In the genomic region with DNA sequence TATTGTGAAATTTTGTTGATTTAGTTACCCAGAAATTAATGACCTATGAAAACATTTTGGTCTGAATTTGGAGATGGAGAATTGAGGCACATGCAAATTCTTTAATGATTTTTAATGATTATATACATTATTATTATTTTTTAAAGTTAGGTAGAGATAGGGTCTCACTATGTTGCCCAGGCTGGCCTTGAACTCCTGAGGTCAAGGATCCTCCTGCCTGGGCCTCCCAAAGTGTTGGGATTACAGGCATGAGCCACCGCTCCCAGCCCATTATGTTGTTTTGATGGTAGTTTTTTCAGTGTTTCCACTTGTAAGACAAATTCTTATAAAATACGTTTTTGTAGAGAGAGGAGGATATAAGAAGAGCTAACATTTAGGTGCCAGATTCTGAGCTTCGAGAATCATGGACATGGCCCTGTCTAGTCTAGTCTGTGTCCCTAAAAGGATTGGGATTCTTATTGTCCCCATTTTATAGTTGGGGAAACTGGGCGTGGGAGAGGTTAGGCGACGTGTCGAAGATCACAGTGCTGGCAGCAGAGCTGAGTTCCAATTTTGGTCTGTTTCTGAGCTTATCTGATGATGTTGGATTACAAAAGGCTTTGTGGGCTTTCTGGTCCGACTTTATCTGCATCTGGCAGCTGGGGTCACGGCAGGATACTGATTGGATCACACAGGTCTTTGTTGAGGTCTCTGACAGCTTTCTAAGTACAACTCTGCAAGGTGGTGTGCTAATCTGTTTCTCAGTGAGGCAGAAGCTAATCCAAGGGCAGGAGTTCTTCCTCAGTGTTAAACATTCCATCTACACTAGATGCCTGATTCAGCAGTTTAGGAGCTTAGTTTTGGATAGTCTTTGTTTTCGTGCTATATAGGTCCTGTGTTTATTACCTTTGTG, we compare ENCODE assay signal across 1 cellular context.
TF ChIP-seq lines count a peak whose summit lies in the region.

No MANE protein-coding gene starts in this region.

TF ChIP-seq in K562, 482 proteins besides CTCF, POLR2A, EP300 and RAD21 (continued from another document):
- TF ChIP-seq, protein P1, sequence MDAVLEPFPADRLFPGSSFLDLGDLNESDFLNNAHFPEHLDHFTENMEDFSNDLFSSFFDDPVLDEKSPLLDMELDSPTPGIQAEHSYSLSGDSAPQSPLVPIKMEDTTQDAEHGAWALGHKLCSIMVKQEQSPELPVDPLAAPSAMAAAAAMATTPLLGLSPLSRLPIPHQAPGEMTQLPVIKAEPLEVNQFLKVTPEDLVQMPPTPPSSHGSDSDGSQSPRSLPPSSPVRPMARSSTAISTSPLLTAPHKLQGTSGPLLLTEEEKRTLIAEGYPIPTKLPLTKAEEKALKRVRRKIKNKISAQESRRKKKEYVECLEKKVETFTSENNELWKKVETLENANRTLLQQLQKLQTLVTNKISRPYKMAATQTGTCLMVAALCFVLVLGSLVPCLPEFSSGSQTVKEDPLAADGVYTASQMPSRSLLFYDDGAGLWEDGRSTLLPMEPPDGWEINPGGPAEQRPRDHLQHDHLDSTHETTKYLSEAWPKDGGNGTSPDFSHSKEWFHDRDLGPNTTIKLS (IDR thresholded peaks at IDR 0.05; ENCODE audit: borderline replicate concordance, low read depth), result peak; percentile 82
- TF ChIP-seq ELF1 (tag; IDR thresholded peaks at IDR 0.05) (no peak), HDAC8 (tag; IDR thresholded peaks at IDR 0.05) (no peak), ZC3H11A (IDR thresholded peaks at IDR 0.05; ENCODE audit: low read depth, low read length) (0 out of 2 replicates have a peak, but pooled peaks have one; percentile 32), EP400 (IDR thresholded peaks at IDR 0.05) (peak; percentile 64), ZNF175 (CRISPR knock-in tag; IDR thresholded peaks at IDR 0.05; ENCODE audit: low read depth) (no peak), ZNF133 (CRISPR knock-in tag; IDR thresholded peaks at IDR 0.05) (no peak), TFAP4 (CRISPR knock-in tag; IDR thresholded peaks at IDR 0.05; ENCODE audit: borderline replicate concordance) (peak; percentile 77), ZFX (CRISPR knock-in tag; IDR thresholded peaks at IDR 0.05) (no peak; the same call in 1 of the 2 replicates), SPI1 (IDR thresholded peaks at IDR 0.05; ENCODE audit: borderline replicate concordance, low read depth, low read length) (no peak), ZNF75A (CRISPR knock-in tag; IDR thresholded peaks at IDR 0.05) (no peak), XRCC3 (IDR thresholded peaks at IDR 0.05) (no peak), CBFA2T2 (conservative IDR thresholded peaks at IDR 0.05) (peak; percentile 95), ZNF274 (IDR thresholded peaks at IDR 0.05; ENCODE audit: borderline replicate concordance, low read depth, low read length) (no peak), NONO (IDR thresholded peaks at IDR 0.05; ENCODE audit: low read depth in 2 of 2, low read length in 1 of 2) (no peak; a peak in 1 of 4 replicates), STAG1 (CRISPR knock-in tag; IDR thresholded peaks at IDR 0.05; ENCODE audit: borderline replicate concordance) (no peak), NFIX (CRISPR knock-in tag; IDR thresholded peaks at IDR 0.05; ENCODE audit: low read depth) (no peak), ZNF143 (CRISPR knock-in tag; IDR thresholded peaks at IDR 0.05) (no peak), ZNF324 (CRISPR knock-in tag; IDR thresholded peaks at IDR 0.05) (no peak), ILF3 (IDR thresholded peaks at IDR 0.05; ENCODE audit: borderline replicate concordance) (no peak), TFAM (CRISPR knock-in tag; conservative IDR thresholded peaks at IDR 0.05) (no peak), ATF7 (IDR thresholded peaks at IDR 0.05) (peak; percentile 91), RBM25 (IDR thresholded peaks at IDR 0.05; ENCODE audit: low read depth, low read length, severe bottlenecking) (peak; percentile 44), BRD4 (IDR thresholded peaks at IDR 0.05) (no peak), MYNN (IDR thresholded peaks at IDR 0.05) (no peak), MYNN (CRISPR knock-in tag; IDR thresholded peaks at IDR 0.05) (no peak), ZNF589 (CRISPR knock-in tag; IDR thresholded peaks at IDR 0.05; ENCODE audit: low read depth) (peak; percentile 17; the same call in 1 of the 2 replicates), SMARCE1 (IDR thresholded peaks at IDR 0.05) (peak; percentile 98)
- TF ChIP-seq, protein P2, sequence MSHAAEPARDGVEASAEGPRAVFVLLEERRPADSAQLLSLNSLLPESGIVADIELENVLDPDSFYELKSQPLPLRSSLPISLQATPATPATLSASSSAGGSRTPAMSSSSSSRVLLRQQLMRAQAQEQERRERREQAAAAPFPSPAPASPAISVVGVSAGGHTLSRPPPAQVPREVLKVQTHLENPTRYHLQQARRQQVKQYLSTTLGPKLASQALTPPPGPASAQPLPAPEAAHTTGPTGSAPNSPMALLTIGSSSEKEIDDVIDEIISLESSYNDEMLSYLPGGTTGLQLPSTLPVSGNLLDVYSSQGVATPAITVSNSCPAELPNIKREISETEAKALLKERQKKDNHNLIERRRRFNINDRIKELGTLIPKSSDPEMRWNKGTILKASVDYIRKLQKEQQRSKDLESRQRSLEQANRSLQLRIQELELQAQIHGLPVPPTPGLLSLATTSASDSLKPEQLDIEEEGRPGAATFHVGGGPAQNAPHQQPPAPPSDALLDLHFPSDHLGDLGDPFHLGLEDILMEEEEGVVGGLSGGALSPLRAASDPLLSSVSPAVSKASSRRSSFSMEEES (CRISPR knock-in tag; IDR thresholded peaks at IDR 0.05), result no peak
- TF ChIP-seq, protein P3, sequence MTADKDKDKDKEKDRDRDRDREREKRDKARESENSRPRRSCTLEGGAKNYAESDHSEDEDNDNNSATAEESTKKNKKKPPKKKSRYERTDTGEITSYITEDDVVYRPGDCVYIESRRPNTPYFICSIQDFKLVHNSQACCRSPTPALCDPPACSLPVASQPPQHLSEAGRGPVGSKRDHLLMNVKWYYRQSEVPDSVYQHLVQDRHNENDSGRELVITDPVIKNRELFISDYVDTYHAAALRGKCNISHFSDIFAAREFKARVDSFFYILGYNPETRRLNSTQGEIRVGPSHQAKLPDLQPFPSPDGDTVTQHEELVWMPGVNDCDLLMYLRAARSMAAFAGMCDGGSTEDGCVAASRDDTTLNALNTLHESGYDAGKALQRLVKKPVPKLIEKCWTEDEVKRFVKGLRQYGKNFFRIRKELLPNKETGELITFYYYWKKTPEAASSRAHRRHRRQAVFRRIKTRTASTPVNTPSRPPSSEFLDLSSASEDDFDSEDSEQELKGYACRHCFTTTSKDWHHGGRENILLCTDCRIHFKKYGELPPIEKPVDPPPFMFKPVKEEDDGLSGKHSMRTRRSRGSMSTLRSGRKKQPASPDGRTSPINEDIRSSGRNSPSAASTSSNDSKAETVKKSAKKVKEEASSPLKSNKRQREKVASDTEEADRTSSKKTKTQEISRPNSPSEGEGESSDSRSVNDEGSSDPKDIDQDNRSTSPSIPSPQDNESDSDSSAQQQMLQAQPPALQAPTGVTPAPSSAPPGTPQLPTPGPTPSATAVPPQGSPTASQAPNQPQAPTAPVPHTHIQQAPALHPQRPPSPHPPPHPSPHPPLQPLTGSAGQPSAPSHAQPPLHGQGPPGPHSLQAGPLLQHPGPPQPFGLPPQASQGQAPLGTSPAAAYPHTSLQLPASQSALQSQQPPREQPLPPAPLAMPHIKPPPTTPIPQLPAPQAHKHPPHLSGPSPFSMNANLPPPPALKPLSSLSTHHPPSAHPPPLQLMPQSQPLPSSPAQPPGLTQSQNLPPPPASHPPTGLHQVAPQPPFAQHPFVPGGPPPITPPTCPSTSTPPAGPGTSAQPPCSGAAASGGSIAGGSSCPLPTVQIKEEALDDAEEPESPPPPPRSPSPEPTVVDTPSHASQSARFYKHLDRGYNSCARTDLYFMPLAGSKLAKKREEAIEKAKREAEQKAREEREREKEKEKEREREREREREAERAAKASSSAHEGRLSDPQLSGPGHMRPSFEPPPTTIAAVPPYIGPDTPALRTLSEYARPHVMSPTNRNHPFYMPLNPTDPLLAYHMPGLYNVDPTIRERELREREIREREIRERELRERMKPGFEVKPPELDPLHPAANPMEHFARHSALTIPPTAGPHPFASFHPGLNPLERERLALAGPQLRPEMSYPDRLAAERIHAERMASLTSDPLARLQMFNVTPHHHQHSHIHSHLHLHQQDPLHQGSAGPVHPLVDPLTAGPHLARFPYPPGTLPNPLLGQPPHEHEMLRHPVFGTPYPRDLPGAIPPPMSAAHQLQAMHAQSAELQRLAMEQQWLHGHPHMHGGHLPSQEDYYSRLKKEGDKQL (CRISPR knock-in tag; IDR thresholded peaks at IDR 0.05; ENCODE audit: borderline replicate concordance), result no peak
TF ChIP-seq in K562: peak in this region for 139.
